18 cellular contexts compared by ENCODE assay signal in the genomic region with DNA sequence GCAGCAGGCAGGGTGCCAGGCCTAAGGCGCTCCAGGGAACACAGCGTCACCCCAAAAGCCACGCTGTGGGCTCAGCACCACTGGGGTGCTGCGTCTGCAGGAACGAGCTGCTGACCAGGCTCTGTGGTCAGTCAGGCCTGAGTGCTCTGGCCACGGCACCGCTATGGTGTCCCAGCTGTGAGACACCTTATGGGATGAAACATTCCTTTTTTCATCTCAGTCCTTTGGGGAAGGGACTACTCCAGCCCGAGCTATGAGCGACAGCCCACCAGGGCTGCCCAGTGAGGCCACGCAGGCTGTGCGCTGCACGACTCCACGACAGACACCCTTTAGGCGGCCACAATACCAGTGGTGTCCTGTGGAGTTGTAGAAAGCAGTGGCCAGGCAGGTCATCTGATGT. TPM values are rescaled to one million over a fixed set of nuclear protein-coding genes. Genes with fewer than 3 reads are reported as not detected.
DNase-seq lines count a peak whose midpoint lies in the region; ATAC-seq, FAIRE-seq and TF ChIP-seq lines count a peak whose summit lies in the region.
"Had no signal": no experiment of that assay in that cellular context is flagged by ENCODE, and none has a peak within 500 bp of the region (broad histone marks: within the 10 kb centered on the region; RNA-seq: fewer than 3 reads in every experiment).

No MANE protein-coding gene starts in this region.

- TF ChIP-seq CTCF in osteoblast (IDR thresholded peaks at IDR 0.05; ENCODE audit: extremely low read depth, low read depth, low read length) = no peak

- no peak overlapping the region for H3K4me3 ChIP-seq in osteoblast (ENCODE audit: insufficient read depth, low read length)

- no peaks in the 10 kb centered on the region for H3K9me3 ChIP-seq in osteoblast (ENCODE audit: low read depth, low read length)

- no peak overlapping the region for H3K4me2 ChIP-seq in osteoblast (ENCODE audit: insufficient read depth, low read length)

- no peaks in the 10 kb centered on the region for H3K4me1 ChIP-seq in osteoblast (ENCODE audit: insufficient read depth, low read length)

- H3K27ac ChIP-seq in angular gyrus (ENCODE audit: low read depth, low read length) = peak overlapping the region; percentile 18
- H3K27ac ChIP-seq in osteoblast (ENCODE audit: low read depth, low read length) = no peak overlapping the region

- H3K79me2 ChIP-seq in osteoblast (ENCODE audit: insufficient read depth, low read length) = no peaks in the 10 kb centered on the region

- H3K27me3 ChIP-seq in osteoblast (ENCODE audit: insufficient read depth, low read length) = peaks cover 3% of the 10 kb centered on the region

- H2AFZ ChIP-seq in osteoblast (ENCODE audit: low read length) = no peak overlapping the region

- FAIRE-seq in HTR-8/SVneo (lab: Jason Lieb, UNC) = peak; percentile 13
- FAIRE-seq: GM12891, GM18507, H54 had no signal

- no peaks in the 10 kb centered on the region for H3K36me3 ChIP-seq in osteoblast (ENCODE audit: insufficient read depth, low read length)

- H4K20me1 ChIP-seq in osteoblast (ENCODE audit: insufficient read depth, low read length) = no peaks in the 10 kb centered on the region

- DNase-seq in HTR-8/SVneo (ENCODE audit: insufficient read length, low spot score) = no peak
- DNase-seq in osteoblast (ENCODE audit: insufficient read length, low spot score, missing footprints) = peak; percentile 58
- DNase-seq in GM19238 (ENCODE audit: insufficient read length, low spot score) = no peak
- no peak for DNase-seq in NK-92 (lab: John Stamatoyannopoulos, UW; ENCODE audit: unreplicated experiment)
- DNase-seq: C1 segment of cervical spinal cord; Calu3; CD4-positive, alpha-beta memory T cell; COR-L47; DMS53; DMS79 treated with DMSO at 0.1 percent for 48 hours; GF-D8; GOT3; HCEC 1CT had no signal

- ATAC-seq in HG02642 (IDR thresholded peaks at IDR 0.05; ENCODE audit: poor library complexity, unreplicated experiment) = no peak

RNA-seq across cellular contexts. Expression of a gene that starts 11.1 kb away (rescaled TPM):
- 0.36 and 0.59 TPM in 2 replicates for total RNA-seq in osteoblast
